ENCODE assay signal across 10 cellular contexts in the genomic region with DNA sequence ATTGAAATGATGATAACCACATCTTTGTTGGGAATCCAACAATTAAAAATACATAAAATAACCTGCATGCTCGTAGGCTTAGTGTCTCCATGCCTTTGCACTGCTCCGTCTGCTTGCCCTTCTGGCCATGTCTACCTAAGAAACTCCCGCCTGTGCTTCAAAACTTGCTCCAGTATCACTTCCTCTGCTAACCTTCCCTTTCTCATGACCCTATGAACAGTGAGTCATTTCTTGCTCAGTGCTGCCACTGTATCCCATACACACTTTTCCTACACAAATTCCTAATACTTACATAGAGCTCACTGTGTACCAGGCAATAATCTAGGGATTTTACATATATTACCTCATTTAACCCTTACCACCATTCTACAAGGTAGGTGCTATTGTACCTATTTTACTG. TPM values are rescaled to one million over a fixed set of nuclear protein-coding genes. Genes with fewer than 3 reads are reported as not detected.
A peak's percentile ranks its signal among the peaks of the same experiment; 100 is the strongest.
DNase-seq lines count a peak whose midpoint lies in the region; ATAC-seq, FAIRE-seq and TF ChIP-seq lines count a peak whose summit lies in the region.
"Had no signal": no experiment of that assay in that cellular context is flagged by ENCODE, and none has a peak within 500 bp of the region (broad histone marks: within the 10 kb centered on the region; RNA-seq: fewer than 3 reads in every experiment).

No MANE protein-coding gene starts in this region.

- no peaks in the 10 kb centered on the region for H3F3A ChIP-seq in smooth muscle cell (ENCODE audit: low read depth)

- H3K36me3 ChIP-seq in smooth muscle cell (ENCODE audit: low read depth) (no peaks in the 10 kb centered on the region), endodermal cell (ENCODE audit: control insufficient read depth, insufficient read depth, low read length) (peaks cover 57% of the 10 kb centered on the region)

- 95% methylated on average over 3 of the region's 3 CpGs for WGBS in smooth muscle cell (ENCODE audit: low lambda C conversion rate)
- WGBS in endodermal cell (ENCODE audit: insufficient coverage in 1 of 2, insufficient read length in 1 of 2), 2 experiments: 93% methylated on average over 3 of the region's 3 CpGs

- no peak overlapping the region for H3K27ac Mint-ChIP-seq in endodermal cell

- no peak overlapping the region for H3K4me2 ChIP-seq in smooth muscle cell

- H4K20me1 ChIP-seq in smooth muscle cell (ENCODE audit: low read depth): peaks cover 9% of the 10 kb centered on the region

- H3K27me3 ChIP-seq in smooth muscle cell (ENCODE audit: low read depth) (no peaks in the 10 kb centered on the region), endodermal cell (ENCODE audit: control insufficient read depth, insufficient read depth, low read length, poor library complexity, severe bottlenecking) (no peaks in the 10 kb centered on the region)

- H3K4me1 ChIP-seq in smooth muscle cell (ENCODE audit: low read depth) (no peaks in the 10 kb centered on the region), endodermal cell (ENCODE audit: control insufficient read depth, insufficient read depth, low read length) (peaks cover 2% of the 10 kb centered on the region)

- H3K36me3 Mint-ChIP-seq in endodermal cell (ENCODE audit: low read depth): peaks cover 53% of the 10 kb centered on the region

- H3K79me2 ChIP-seq in smooth muscle cell (ENCODE audit: low read depth): peaks cover 9% of the 10 kb centered on the region

- DNase-seq in GM19239 (ENCODE audit: insufficient read length, low spot score) (peak; percentile 13), RKO (ENCODE audit: low spot score) (peak; percentile 50), smooth muscle cell (lab: John Stamatoyannopoulos, UW; ENCODE audit: unreplicated experiment) (no peak), D721Med (ENCODE audit: insufficient read length, low spot score) (no peak), left lobe of liver (ENCODE audit: low spot score) (no peak), endodermal cell (no peak)
- DNase-seq: NCI-H69, occipital lobe had no signal

- H3K27me3 Mint-ChIP-seq in endodermal cell (ENCODE audit: insufficient read depth): no peaks in the 10 kb centered on the region
- H3K27me3 Mint-ChIP-seq: central memory CD8-positive, alpha-beta T cell had no signal

- no peak overlapping the region for H3K4me3 Mint-ChIP-seq in endodermal cell
- H3K4me3 Mint-ChIP-seq: central memory CD8-positive, alpha-beta T cell had no signal

- peak overlapping the region; percentile 38 for H3K27ac ChIP-seq in smooth muscle cell (ENCODE audit: low read depth)
- no peak overlapping the region for H3K27ac ChIP-seq in endodermal cell (ENCODE audit: low read depth, low read length)

- no peaks in the 10 kb centered on the region for H3K9me3 Mint-ChIP-seq in endodermal cell
- H3K9me3 Mint-ChIP-seq: central memory CD8-positive, alpha-beta T cell had no signal

- FAIRE-seq in GM19239 (lab: Jason Lieb, UNC) (peak; percentile 89), D721Med (lab: Jason Lieb, UNC) (no peak)

- H3K4me3 ChIP-seq in smooth muscle cell: no peak overlapping the region
- no peak overlapping the region for H3K4me3 ChIP-seq in endodermal cell (ENCODE audit: low read length)

- H3K9ac ChIP-seq in smooth muscle cell (ENCODE audit: low read depth): no peak overlapping the region
- no peak overlapping the region for H3K9ac ChIP-seq in endodermal cell (ENCODE audit: extremely low read depth, low read length, poor library complexity, severe bottlenecking)

- peak; percentile 96 for ATAC-seq in HG02884 (IDR thresholded peaks at IDR 0.05; ENCODE audit: unreplicated experiment)
- no peak for ATAC-seq in left lobe of liver

- TF ChIP-seq CTCF in smooth muscle cell (IDR thresholded peaks at IDR 0.05; ENCODE audit: borderline replicate concordance, insufficient read depth, poor library complexity, severe bottlenecking) (no peak), D721Med (IDR thresholded peaks at IDR 0.05; ENCODE audit: insufficient read depth, missing control alignments) (no peak), endodermal cell (conservative IDR thresholded peaks at IDR 0.05) (no peak)

- no peaks in the 10 kb centered on the region for H3K9me3 ChIP-seq in smooth muscle cell (replicated peaks; ENCODE audit: low read depth)
- H3K9me3 ChIP-seq in endodermal cell (ENCODE audit: control insufficient read depth, low read length): no peaks in the 10 kb centered on the region

- H3K4me1 Mint-ChIP-seq in endodermal cell: peaks cover 21% of the 10 kb centered on the region

- no peak overlapping the region for H2AFZ ChIP-seq in smooth muscle cell (ENCODE audit: low read depth)

RNA-seq across cellular contexts. Expression of gene TMEM245, which starts 33.5 kb away (rescaled TPM):
- total RNA-seq in smooth muscle cell: 39.7 and 48.0 TPM in 2 replicates
- polyA plus RNA-seq in smooth muscle cell: 16.3 and 18.4 TPM in 2 replicates
- total RNA-seq in left lobe of liver: 33.7 TPM
- 10 to 100 TPM; 42.8 to 55.0 TPM for total RNA-seq in endodermal cell
- polyA plus RNA-seq in endodermal cell (2013, experiment 1 of 2): 45.8 TPM
- 43.2 TPM for polyA plus RNA-seq in endodermal cell (2013, experiment 2 of 2)

Comparison
In these comparisons a context has a peak if more than half of its experiments do, and no peak if none do; other contexts are left out.
1. DNase-seq: peak in GM19239 (single experiment) and RKO (single experiment); none in smooth muscle cell (single experiment), D721Med (single experiment), left lobe of liver (single experiment) and endodermal cell (single experiment).